In the genomic region with DNA sequence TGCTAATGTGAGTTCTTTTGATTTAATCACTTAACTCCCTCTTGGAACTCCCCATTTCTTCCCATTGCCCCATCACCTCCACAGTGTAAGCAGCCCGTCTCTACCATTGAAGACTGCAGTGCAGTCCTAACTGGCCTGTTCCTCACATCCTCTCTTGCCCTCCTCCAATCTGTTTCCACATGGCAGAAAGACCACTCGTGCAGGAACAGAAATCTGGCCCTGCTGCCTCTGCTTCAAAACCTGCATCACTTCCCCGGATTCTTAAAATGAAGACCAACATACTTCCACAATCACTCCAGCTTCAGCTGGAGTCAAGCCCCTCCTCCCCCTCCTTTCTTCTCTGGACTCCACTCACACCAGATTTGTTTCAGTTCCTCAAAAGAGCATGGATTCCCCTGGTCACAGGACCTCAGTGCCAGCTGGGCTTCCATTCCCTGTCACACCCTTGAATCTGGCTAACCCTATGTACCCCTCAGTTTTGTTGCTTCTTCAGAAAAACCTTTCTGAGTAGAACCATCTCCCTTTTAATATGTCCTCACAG, we compare ENCODE assay signal across 13 cellular contexts.
A peak's percentile ranks its signal among the peaks of the same experiment; 100 is the strongest.
DNase-seq lines count a peak whose midpoint lies in the region; ATAC-seq and TF ChIP-seq lines count a peak whose summit lies in the region.
"Had no signal": no experiment of that assay in that cellular context is flagged by ENCODE, and none has a peak within 500 bp of the region (broad histone marks: within the 10 kb centered on the region; RNA-seq: fewer than 3 reads in every experiment).

No MANE protein-coding gene starts in this region.

- H3K9me3 Mint-ChIP-seq in CD4-positive, alpha-beta memory T cell: peaks cover 0 to 5% (median under 1%) of the 10 kb centered on the region in 8 donors
- peaks cover 8% of the 10 kb centered on the region for H3K9me3 Mint-ChIP-seq in endodermal cell
- H3K9me3 Mint-ChIP-seq: central memory CD8-positive, alpha-beta T cell had no signal

- H3K27me3 ChIP-seq in right cardiac atrium (ENCODE audit: control insufficient read depth, insufficient read depth) (no peaks in the 10 kb centered on the region), sigmoid colon (no peaks in the 10 kb centered on the region), endodermal cell (ENCODE audit: control insufficient read depth, insufficient read depth, low read length, poor library complexity, severe bottlenecking) (no peaks in the 10 kb centered on the region)
- H3K27me3 ChIP-seq in CD4-positive, alpha-beta memory T cell (ENCODE audit: insufficient read depth, low read length): no peaks in the 10 kb centered on the region

- H3K4me1 ChIP-seq in right cardiac atrium (ENCODE audit: control insufficient read depth, insufficient read depth, low read length): no peaks in the 10 kb centered on the region
- H3K4me1 ChIP-seq in sigmoid colon: no peaks in the 10 kb centered on the region
- H3K4me1 ChIP-seq in CD4-positive, alpha-beta memory T cell (ENCODE audit: insufficient read depth, low read length): no peaks in the 10 kb centered on the region
- H3K4me1 ChIP-seq in endodermal cell (ENCODE audit: control insufficient read depth, insufficient read depth, low read length): no peaks in the 10 kb centered on the region

- H3K4me3 ChIP-seq in right cardiac atrium (ENCODE audit: low read length): no peak overlapping the region
- no peak overlapping the region for H3K4me3 ChIP-seq in sigmoid colon
- no peak overlapping the region for H3K4me3 ChIP-seq in CD4-positive, alpha-beta memory T cell (ENCODE audit: low read length in 2 of 2)
- H3K4me3 ChIP-seq in coronary artery: no peak overlapping the region
- H3K4me3 ChIP-seq in endodermal cell (ENCODE audit: low read length): no peak overlapping the region

- H3K36me3 ChIP-seq in sigmoid colon (no peaks in the 10 kb centered on the region), endodermal cell (ENCODE audit: control insufficient read depth, insufficient read depth, low read length) (no peaks in the 10 kb centered on the region)
- H3K36me3 ChIP-seq in CD4-positive, alpha-beta memory T cell (ENCODE audit: insufficient read depth, low read length): no peaks in the 10 kb centered on the region

- intact Hi-C loops in right cardiac atrium (cut with DNase I) (loop anchor here in 2 of 4 donors (10.0 kb wide), 2 partner anchors 798 to 808 kb away; a partner anchor contains a TSS), sigmoid colon (cut with DNase I) (loop anchor here (2.0 to 5.0 kb wide), 3 partner anchors 101 to 1076 kb away; no protein-coding TSS in a partner anchor)
- intact Hi-C loops in CD4-positive, alpha-beta memory T cell (cut with micrococcal nuclease): no loop called here

- no peak for TF ChIP-seq EP300 in sigmoid colon (IDR thresholded peaks at IDR 0.05)

- TF ChIP-seq CTCF in sigmoid colon (IDR thresholded peaks at IDR 0.05) (no peak), coronary artery (IDR thresholded peaks at IDR 0.05) (no peak), endodermal cell (conservative IDR thresholded peaks at IDR 0.05) (no peak)

- peak; percentile 5 for DNase-seq in GM03348 (ENCODE audit: low spot score)
- DNase-seq in RPMI8226: peak; percentile 15
- peak; percentile 32 to 68 (median 45) for DNase-seq in right cardiac atrium
- peak; percentile 72 for DNase-seq in sigmoid colon
- DNase-seq in CD4-positive, alpha-beta memory T cell: no peak
- no peak for DNase-seq in coronary artery (ENCODE audit: low spot score)
- no peak for DNase-seq in endodermal cell
- DNase-seq: NCI-H187, T-helper 17 cell had no signal

- peak; percentile 60 to 75 for ATAC-seq in right cardiac atrium
- ATAC-seq in GM18870 (IDR thresholded peaks at IDR 0.05; ENCODE audit: unreplicated experiment): no peak
- ATAC-seq: activated CD4-positive, alpha-beta T cell treated with anti-CD3 and anti-CD28 coated beads for 36 hours; T-helper 17 cell had no signal

- H3K27ac Mint-ChIP-seq in CD4-positive, alpha-beta memory T cell: no peak overlapping the region
- no peak overlapping the region for H3K27ac Mint-ChIP-seq in endodermal cell
- H3K27ac Mint-ChIP-seq: activated CD4-positive, alpha-beta T cell treated with anti-CD3 and anti-CD28 coated beads for 36 hours; activated naive CD8-positive, alpha-beta T cell; T-helper 17 cell had no signal

- 50% methylated on average over 3 of the region's 3 CpGs for WGBS in right cardiac atrium
- 66 to 70% methylated on average over 3 of the region's 3 CpGs for WGBS in sigmoid colon, 2 donors
- WGBS in endodermal cell (ENCODE audit: insufficient coverage in 1 of 2, insufficient read length in 1 of 2), 2 experiments: 88 to 93% methylated on average over 3 of the region's 3 CpGs

- no peak overlapping the region for H3K27ac ChIP-seq in right cardiac atrium (ENCODE audit: low read length)
- peak overlapping the region in 1 of 4 donors; percentile 16 for H3K27ac ChIP-seq in sigmoid colon
- no peak overlapping the region for H3K27ac ChIP-seq in CD4-positive, alpha-beta memory T cell (ENCODE audit: low read depth, low read length)
- H3K27ac ChIP-seq in coronary artery: peak overlapping the region in 1 of 2 donors; percentile 61
- no peak overlapping the region for H3K27ac ChIP-seq in endodermal cell (ENCODE audit: low read depth, low read length)

- no peaks in the 10 kb centered on the region for H3K9me3 ChIP-seq in right cardiac atrium (ENCODE audit: control insufficient read depth, low read length)
- H3K9me3 ChIP-seq in sigmoid colon: peaks cover 0 to 2% (median 1%) of the 10 kb centered on the region in 4 donors
- no peaks in the 10 kb centered on the region for H3K9me3 ChIP-seq in CD4-positive, alpha-beta memory T cell (ENCODE audit: control insufficient read depth in 1 of 2, low read length in 2 of 2)
- peaks cover 12% of the 10 kb centered on the region for H3K9me3 ChIP-seq in endodermal cell (ENCODE audit: control insufficient read depth, low read length)

- CTCF ChIA-PET in CD4-positive, alpha-beta memory T cell (lab: Charles Lee; ENCODE audit: partially characterized antibody): no interaction called here

- no peaks in the 10 kb centered on the region for H3K27me3 Mint-ChIP-seq in CD4-positive, alpha-beta memory T cell
- H3K27me3 Mint-ChIP-seq in endodermal cell (ENCODE audit: insufficient read depth): no peaks in the 10 kb centered on the region
- H3K27me3 Mint-ChIP-seq: activated naive CD8-positive, alpha-beta T cell; central memory CD8-positive, alpha-beta T cell had no signal

- no peaks in the 10 kb centered on the region for H3K4me1 Mint-ChIP-seq in CD4-positive, alpha-beta memory T cell
- H3K4me1 Mint-ChIP-seq in endodermal cell: peaks cover 3% of the 10 kb centered on the region
- H3K4me1 Mint-ChIP-seq: activated CD4-positive, alpha-beta T cell treated with anti-CD3 and anti-CD28 coated beads for 36 hours; central memory CD8-positive, alpha-beta T cell; T-helper 17 cell had no signal

- no peak overlapping the region for H3K4me3 Mint-ChIP-seq in CD4-positive, alpha-beta memory T cell
- H3K4me3 Mint-ChIP-seq in endodermal cell: no peak overlapping the region
- H3K4me3 Mint-ChIP-seq: activated CD4-positive, alpha-beta T cell treated with anti-CD3 and anti-CD28 coated beads for 36 hours; activated naive CD8-positive, alpha-beta T cell; central memory CD8-positive, alpha-beta T cell; T-helper 17 cell had no signal

- H3K36me3 Mint-ChIP-seq in CD4-positive, alpha-beta memory T cell: no peaks in the 10 kb centered on the region
- peaks cover 3% of the 10 kb centered on the region for H3K36me3 Mint-ChIP-seq in endodermal cell (ENCODE audit: low read depth)
- H3K36me3 Mint-ChIP-seq: activated naive CD8-positive, alpha-beta T cell had no signal

- H3K9ac ChIP-seq in endodermal cell (ENCODE audit: extremely low read depth, low read length, poor library complexity, severe bottlenecking): no peak overlapping the region

- TF ChIP-seq POLR2A in sigmoid colon (IDR thresholded peaks at IDR 0.05): no peak

- POLR2A ChIA-PET in CD4-positive, alpha-beta memory T cell (lab: Charles Lee; ENCODE audit: partially characterized antibody): no interaction called here

Comparison
In these comparisons a context has a peak if more than half of its experiments do, and no peak if none do; other contexts are left out.
1. DNase-seq: peak in GM03348 (single experiment), RPMI8226 (single experiment), right cardiac atrium (3 of 3) and sigmoid colon (single experiment); none in CD4-positive, alpha-beta memory T cell (0 of 5), coronary artery (single experiment) and endodermal cell (single experiment).